In the genomic region with DNA sequence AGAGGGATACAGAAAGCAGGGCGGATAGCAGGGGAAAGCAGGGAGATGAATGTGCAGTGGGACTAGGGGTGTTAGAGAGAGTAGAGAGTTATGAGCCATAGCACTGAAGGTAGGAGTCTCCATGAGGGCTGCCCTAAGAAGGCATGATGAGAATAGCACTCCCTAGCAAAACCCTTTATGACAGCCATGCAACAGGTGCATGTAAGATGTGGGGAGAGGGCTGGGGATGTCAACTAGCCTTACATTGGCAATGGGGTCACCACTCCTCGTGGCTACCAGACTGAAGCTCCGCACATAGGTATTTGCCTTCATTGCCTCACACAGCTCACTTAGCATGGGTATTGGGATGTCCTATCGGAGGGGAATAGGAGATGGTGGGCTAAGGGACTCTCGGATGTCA, we compare ENCODE assay signal across 23 cellular contexts. TPM values are rescaled to one million over a fixed set of nuclear protein-coding genes. Genes with fewer than 3 reads are reported as not detected.
DNase-seq lines count a peak whose midpoint lies in the region; ATAC-seq and TF ChIP-seq lines count a peak whose summit lies in the region.
"Had no signal": no experiment of that assay in that cellular context is flagged by ENCODE, and none has a peak within 500 bp of the region (broad histone marks: within the 10 kb centered on the region; RNA-seq: fewer than 3 reads in every experiment).

No MANE protein-coding gene starts in this region.

- no peak overlapping the region for H3K4me3 Mint-ChIP-seq in activated naive CD4-positive, alpha-beta T cell treated with anti-CD3 and anti-CD28 coated beads for 36 hours
- peak overlapping the region; percentile 36 for H3K4me3 Mint-ChIP-seq in T-helper 17 cell
- H3K4me3 Mint-ChIP-seq in endodermal cell, result no peak overlapping the region

- H3K9me3 ChIP-seq in T-helper 17 cell (ENCODE audit: control insufficient read depth, low read length, poor library complexity, severe bottlenecking) (no peaks in the 10 kb centered on the region), endodermal cell (ENCODE audit: control insufficient read depth, low read length) (no peaks in the 10 kb centered on the region), skeletal muscle tissue (ENCODE audit: control insufficient read depth in 3 of 3, low read length in 3 of 3) (no peaks in the 10 kb centered on the region)
- H3K9me3 ChIP-seq: BE2C, SJSA1 had no signal

- H3K27ac Mint-ChIP-seq in activated naive CD4-positive, alpha-beta T cell treated with anti-CD3 and anti-CD28 coated beads, Interleukin-2, amount 50 U/mL, for 72 hours, result peak overlapping the region; percentile 6 to 7
- H3K27ac Mint-ChIP-seq in activated naive CD4-positive, alpha-beta T cell treated with anti-CD3 and anti-CD28 coated beads for 36 hours, result no peak overlapping the region
- H3K27ac Mint-ChIP-seq in T-helper 17 cell, result peak overlapping the region; percentile 16
- H3K27ac Mint-ChIP-seq in endodermal cell, result peak overlapping the region; percentile 93

- WGBS in endodermal cell (ENCODE audit: insufficient coverage in 1 of 2, insufficient read length in 1 of 2), 2 experiments, result 84 to 93% methylated on average over 3 to 5 of the region's 5 CpGs

- DNase-seq in activated naive CD4-positive, alpha-beta T cell treated with anti-CD3 and anti-CD28 coated beads, Interleukin-2, amount 50 U/mL, for 72 hours (ENCODE audit: low spot score in 2 of 2), result no peak
- DNase-seq in activated naive CD4-positive, alpha-beta T cell treated with anti-CD3 and anti-CD28 coated beads for 36 hours, result no peak
- DNase-seq in T-helper 17 cell, result no peak
- DNase-seq in endodermal cell, result no peak
- DNase-seq in medulla oblongata (ENCODE audit: extremely low spot score), result no peak
- DNase-seq in left ventricle myocardium superior, result no peak
- no peak for DNase-seq in NCI-H446 (lab: John Stamatoyannopoulos, UW)
- DNase-seq: BE2C; Calu3; CD4-positive, CD25-positive, alpha-beta regulatory T cell; DMS53; EL; GOT3; NCI-H1417; NCI-H187; NCI-H2107; NCI-H510A treated with DMSO at 0.1 percent for 48 hours; NCI-H82; RPMI8226 had no signal

- intact Hi-C loops in activated naive CD4-positive, alpha-beta T cell treated with anti-CD3 and anti-CD28 coated beads for 36 hours (cut with micrococcal nuclease), result no loop called here
- intact Hi-C loops in left ventricle myocardium superior (cut with micrococcal nuclease), result no loop called here

- H3K36me3 ChIP-seq in endodermal cell (ENCODE audit: control insufficient read depth, insufficient read depth, low read length) (peaks cover 49% of the 10 kb centered on the region), skeletal muscle tissue (ENCODE audit: control insufficient read depth in 3 of 3, insufficient read depth in 3 of 3, low read length in 3 of 3) (peaks cover 39 to 42% (median 40%) of the 10 kb centered on the region in 3 donors)

- ATAC-seq in activated naive CD4-positive, alpha-beta T cell treated with anti-CD3 and anti-CD28 coated beads, Interleukin-2, amount 50 U/mL, for 72 hours, result no peak
- ATAC-seq in T-helper 17 cell (no peak), left ventricle myocardium superior (no peak)
- ATAC-seq: GM12878 had no signal

- H3K9me3 Mint-ChIP-seq in activated naive CD4-positive, alpha-beta T cell treated with anti-CD3 and anti-CD28 coated beads, Interleukin-2, amount 50 U/mL, for 72 hours, result no peaks in the 10 kb centered on the region
- no peaks in the 10 kb centered on the region for H3K9me3 Mint-ChIP-seq in activated naive CD4-positive, alpha-beta T cell treated with anti-CD3 and anti-CD28 coated beads for 36 hours
- no peaks in the 10 kb centered on the region for H3K9me3 Mint-ChIP-seq in endodermal cell
- H3K9me3 Mint-ChIP-seq: CD4-positive, CD25-positive, alpha-beta regulatory T cell had no signal

- H3K4me1 Mint-ChIP-seq in activated naive CD4-positive, alpha-beta T cell treated with anti-CD3 and anti-CD28 coated beads for 36 hours (ENCODE audit: low read depth), result peaks cover 16% of the 10 kb centered on the region
- peaks cover 15% of the 10 kb centered on the region for H3K4me1 Mint-ChIP-seq in T-helper 17 cell
- H3K4me1 Mint-ChIP-seq in endodermal cell, result peaks cover 7% of the 10 kb centered on the region

- no peaks in the 10 kb centered on the region for H3K27me3 Mint-ChIP-seq in activated naive CD4-positive, alpha-beta T cell treated with anti-CD3 and anti-CD28 coated beads for 36 hours (ENCODE audit: low read depth)
- H3K27me3 Mint-ChIP-seq in T-helper 17 cell (no peaks in the 10 kb centered on the region), endodermal cell (ENCODE audit: insufficient read depth) (no peaks in the 10 kb centered on the region)
- H3K27me3 Mint-ChIP-seq: CD4-positive, CD25-positive, alpha-beta regulatory T cell had no signal

- H3K4me1 ChIP-seq in endodermal cell (ENCODE audit: control insufficient read depth, insufficient read depth, low read length) (peaks cover 5% of the 10 kb centered on the region), skeletal muscle tissue (ENCODE audit: control insufficient read depth in 3 of 3, insufficient read depth in 3 of 3, low read length in 3 of 3) (peaks cover 52 to 70% (median 58%) of the 10 kb centered on the region in 3 donors)
- H3K4me1 ChIP-seq: BE2C had no signal

- H3K27me3 ChIP-seq in endodermal cell (ENCODE audit: control insufficient read depth, insufficient read depth, low read length, poor library complexity, severe bottlenecking) (no peaks in the 10 kb centered on the region), skeletal muscle tissue (ENCODE audit: control insufficient read depth in 3 of 3, insufficient read depth in 3 of 3, low read length in 3 of 3) (no peaks in the 10 kb centered on the region)
- H3K27me3 ChIP-seq: BE2C, SJSA1 had no signal

- H3K4me3 ChIP-seq in endodermal cell (ENCODE audit: low read length) (no peak overlapping the region), skeletal muscle tissue (ENCODE audit: low read length in 3 of 3) (peak overlapping the region; percentile 44 to 67 (median 67))
- H3K4me3 ChIP-seq: GM12878, SJSA1 had no signal

- peaks cover 13 to 19% of the 10 kb centered on the region in 2 donors for H3K36me3 Mint-ChIP-seq in activated naive CD4-positive, alpha-beta T cell treated with anti-CD3 and anti-CD28 coated beads, Interleukin-2, amount 50 U/mL, for 72 hours
- H3K36me3 Mint-ChIP-seq in activated naive CD4-positive, alpha-beta T cell treated with anti-CD3 and anti-CD28 coated beads for 36 hours (ENCODE audit: low read depth), result peaks cover 24% of the 10 kb centered on the region
- H3K36me3 Mint-ChIP-seq in T-helper 17 cell (ENCODE audit: low read depth), result peaks cover 9% of the 10 kb centered on the region
- peaks cover 48% of the 10 kb centered on the region for H3K36me3 Mint-ChIP-seq in endodermal cell (ENCODE audit: low read depth)

- no peak overlapping the region for H3K9ac ChIP-seq in endodermal cell (ENCODE audit: extremely low read depth, low read length, poor library complexity, severe bottlenecking)
- H3K9ac ChIP-seq in skeletal muscle tissue (ENCODE audit: low read depth in 1 of 3, low read length in 3 of 3), result peak overlapping the region; percentile 25 to 92 (median 69)

- CTCF ChIA-PET in activated naive CD4-positive, alpha-beta T cell treated with anti-CD3 and anti-CD28 coated beads for 36 hours (lab: Charles Lee), result interaction anchor here (0.5 to 2.1 kb wide), 3 partner anchors 13 to 248 kb away, joined by 3 to 5 read pairs (median 4); no protein-coding TSS in a partner anchor

- no peak for TF ChIP-seq CTCF in endodermal cell (conservative IDR thresholded peaks at IDR 0.05)

- H3K27ac ChIP-seq in endodermal cell (ENCODE audit: low read depth, low read length) (no peak overlapping the region), skeletal muscle tissue (ENCODE audit: low read depth, low read length) (peak overlapping the region; percentile 93)
- H3K27ac ChIP-seq: SJSA1 had no signal

RNA-seq across cellular contexts. Expression of a gene that starts 4.6 kb away (rescaled TPM):
- under 1 TPM; 0.77 to 0.78 TPM for total RNA-seq in activated naive CD4-positive, alpha-beta T cell treated with anti-CD3 and anti-CD28 coated beads, Interleukin-2, amount 50 U/mL, for 72 hours
- total RNA-seq in activated naive CD4-positive, alpha-beta T cell treated with anti-CD3 and anti-CD28 coated beads for 36 hours, result 1 to 10 TPM in 1 of 2 experiments, under 1 TPM in 1; 0.98 to 1.1 TPM
- total RNA-seq in T-helper 17 cell, result 1 to 10 TPM; 1.0 to 3.0 TPM
- total RNA-seq in endodermal cell, result 1 to 10 TPM; 1.0 to 1.9 TPM
- polyA plus RNA-seq in endodermal cell (2013, experiment 1 of 2), result 0.64 TPM
- not detected for polyA plus RNA-seq in endodermal cell (2013, experiment 2 of 2)
- total RNA-seq in skeletal muscle tissue, result 50.6 TPM
- total RNA-seq in left ventricle myocardium superior, result 0.62 TPM
- polyA plus RNA-seq: CD4-positive, CD25-positive, alpha-beta regulatory T cell had no signal

RNA-seq across cellular contexts. Expression of a gene that starts 5.2 kb away (rescaled TPM):
- 10 to 100 TPM; 62.3 to 83.9 TPM for total RNA-seq in activated naive CD4-positive, alpha-beta T cell treated with anti-CD3 and anti-CD28 coated beads, Interleukin-2, amount 50 U/mL, for 72 hours
- 10 to 100 TPM; 60.5 to 64.2 TPM for total RNA-seq in activated naive CD4-positive, alpha-beta T cell treated with anti-CD3 and anti-CD28 coated beads for 36 hours
- total RNA-seq in T-helper 17 cell (10 to 100 TPM; 33.7 to 37.8 TPM), endodermal cell (10 to 100 TPM; 41.1 to 44.8 TPM), skeletal muscle tissue (24.5 TPM), left ventricle myocardium superior (19.1 TPM)
- polyA plus RNA-seq in endodermal cell (2013, experiment 1 of 2), result 50.6 TPM
- 43.5 TPM for polyA plus RNA-seq in endodermal cell (2013, experiment 2 of 2)

RNA-seq across cellular contexts. Expression of a gene that starts 5.5 kb away (rescaled TPM):
- total RNA-seq in activated naive CD4-positive, alpha-beta T cell treated with anti-CD3 and anti-CD28 coated beads, Interleukin-2, amount 50 U/mL, for 72 hours, result 10 to 100 TPM in 1 of 2 donors, 1 to 10 TPM in 1; 3.8 to 36.1 TPM
- total RNA-seq in activated naive CD4-positive, alpha-beta T cell treated with anti-CD3 and anti-CD28 coated beads for 36 hours, result 1 to 10 TPM; 4.5 to 4.8 TPM
- under 1 TPM; 0.39 to 0.70 TPM for total RNA-seq in T-helper 17 cell
- 10 to 100 TPM in 1 of 2 donors, 1 to 10 TPM in 1; 9.1 to 13.0 TPM for total RNA-seq in endodermal cell
- 14.1 TPM for polyA plus RNA-seq in endodermal cell (2013, experiment 1 of 2)
- polyA plus RNA-seq in endodermal cell (2013, experiment 2 of 2), result 12.1 TPM
- 9.9 TPM for total RNA-seq in skeletal muscle tissue
- total RNA-seq in left ventricle myocardium superior, result 13.0 TPM

RNA-seq across cellular contexts. Expression of a gene that starts 14.7 kb away (rescaled TPM):
- 10 to 100 TPM in 1 of 2 donors, 1 to 10 TPM in 1; 6.9 to 18.5 TPM for total RNA-seq in activated naive CD4-positive, alpha-beta T cell treated with anti-CD3 and anti-CD28 coated beads, Interleukin-2, amount 50 U/mL, for 72 hours
- total RNA-seq in activated naive CD4-positive, alpha-beta T cell treated with anti-CD3 and anti-CD28 coated beads for 36 hours, result 10 to 100 TPM in 1 of 2 experiments, 1 to 10 TPM in 1; 9.6 to 10.5 TPM
- total RNA-seq in T-helper 17 cell, result 1 to 10 TPM; 3.6 to 5.4 TPM
- not detected for total RNA-seq in endodermal cell
- polyA plus RNA-seq in endodermal cell (2013, experiment 1 of 2), result not detected
- polyA plus RNA-seq in endodermal cell (2013, experiment 2 of 2), result not detected
- total RNA-seq in skeletal muscle tissue, result 4.2 TPM
- total RNA-seq in left ventricle myocardium superior, result 1.4 TPM
- total RNA-seq: A172, Calu3, SJSA1 had no signal

RNA-seq across cellular contexts. Expression of a gene that starts 18.8 kb away (rescaled TPM):
- total RNA-seq in activated naive CD4-positive, alpha-beta T cell treated with anti-CD3 and anti-CD28 coated beads, Interleukin-2, amount 50 U/mL, for 72 hours, result 10 to 100 TPM; 61.3 to 67.0 TPM
- total RNA-seq in activated naive CD4-positive, alpha-beta T cell treated with anti-CD3 and anti-CD28 coated beads for 36 hours, result 10 to 100 TPM; 49.8 to 56.9 TPM
- total RNA-seq in T-helper 17 cell (10 to 100 TPM; 27.4 to 33.2 TPM), endodermal cell (100 to 1,000 TPM in 1 of 2 donors, 10 to 100 TPM in 1; 79.4 to 103 TPM), skeletal muscle tissue (35.0 TPM), left ventricle myocardium superior (40.5 TPM)
- polyA plus RNA-seq in endodermal cell (2013, experiment 1 of 2), result 103 TPM
- polyA plus RNA-seq in endodermal cell (2013, experiment 2 of 2), result 103 TPM

Comparison
In these comparisons a context has a peak if more than half of its experiments do, and no peak if none do; other contexts are left out.
1. RNA of a gene that starts 4.6 kb away (total RNA-seq): 50.6 TPM in skeletal muscle tissue (single experiment); 1.0 to 3.0 TPM in T-helper 17 cell, 1.0 to 1.9 TPM in endodermal cell, 0.98 to 1.1 TPM in activated naive CD4-positive, alpha-beta T cell treated with anti-CD3 and anti-CD28 coated beads for 36 hours, 0.77 to 0.78 TPM in activated naive CD4-positive, alpha-beta T cell treated with anti-CD3 and anti-CD28 coated beads, Interleukin-2, amount 50 U/mL, for 72 hours and 0.62 TPM in left ventricle myocardium superior (single experiment); every median in the first group is over 10 times any median in the second.